In the genomic region with DNA sequence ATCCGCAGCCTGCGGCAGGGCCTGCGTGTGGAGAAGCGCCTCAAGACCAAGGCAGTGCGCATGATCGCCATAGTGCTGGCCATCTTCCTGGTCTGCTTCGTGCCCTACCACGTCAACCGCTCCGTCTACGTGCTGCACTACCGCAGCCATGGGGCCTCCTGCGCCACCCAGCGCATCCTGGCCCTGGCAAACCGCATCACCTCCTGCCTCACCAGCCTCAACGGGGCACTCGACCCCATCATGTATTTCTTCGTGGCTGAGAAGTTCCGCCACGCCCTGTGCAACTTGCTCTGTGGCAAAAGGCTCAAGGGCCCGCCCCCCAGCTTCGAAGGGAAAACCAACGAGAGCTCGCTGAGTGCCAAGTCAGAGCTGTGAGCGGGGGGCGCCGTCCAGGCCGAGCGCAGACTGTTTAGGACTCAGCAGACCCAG, we compare ENCODE assay signal across 20 cellular contexts. TPM values are rescaled to one million over a fixed set of nuclear protein-coding genes. Genes with fewer than 3 reads are reported as not detected.
DNase-seq lines count a peak whose midpoint lies in the region; ATAC-seq and TF ChIP-seq lines count a peak whose summit lies in the region.
"Had no signal": no experiment of that assay in that cellular context is flagged by ENCODE, and none has a peak within 500 bp of the region (broad histone marks: within the 10 kb centered on the region; RNA-seq: fewer than 3 reads in every experiment).

No MANE protein-coding gene starts in this region.

- ATAC-seq in lower lobe of right lung = no peak
- ATAC-seq in stimulated activated memory B cell treated with anti-CD40 and anti-IgM and Interleukin-4, amounts not matched to agents 10 μg/mL and 1 μg/mL and 100 μg/mL, for 72 hours = no peak
- ATAC-seq in GM18873 (IDR thresholded peaks at IDR 0.05; ENCODE audit: low FRiP score, unreplicated experiment) = no peak
- ATAC-seq: activated CD8-positive, alpha-beta memory T cell treated with anti-CD3 and anti-CD28 coated beads, Interleukin-2, amount 10 ng/mL, durations not matched to agents 7 days and 5 days had no signal

- no peaks in the 10 kb centered on the region for H3K27me3 Mint-ChIP-seq in Caco-2 (ENCODE audit: insufficient read depth, unreplicated experiment)
- no peaks in the 10 kb centered on the region for H3K27me3 Mint-ChIP-seq in stimulated activated memory B cell treated with anti-CD40 and anti-IgM and Interleukin-4, amounts not matched to agents 10 μg/mL and 1 μg/mL and 100 μg/mL, for 72 hours
- H3K27me3 Mint-ChIP-seq: activated CD8-positive, alpha-beta memory T cell treated with anti-CD3 and anti-CD28 coated beads, Interleukin-2, amount 10 ng/mL, durations not matched to agents 7 days and 5 days had no signal

- TF ChIP-seq CTCF in Caco-2 (IDR thresholded peaks at IDR 0.05; ENCODE audit: insufficient read depth in 1 of 2, low read depth in 1 of 2, low read length in 1 of 2, severe bottlenecking in 1 of 2, unreplicated experiment in 1 of 2) (no peak), esophagus muscularis mucosa (IDR thresholded peaks at IDR 0.05) (no peak), lower lobe of right lung (IDR thresholded peaks at IDR 0.05) (no peak)

- no peak for TF ChIP-seq EP300 in esophagus muscularis mucosa (IDR thresholded peaks at IDR 0.05)

- no peaks in the 10 kb centered on the region for H3K9me3 Mint-ChIP-seq in Caco-2 (ENCODE audit: unreplicated experiment)
- H3K9me3 Mint-ChIP-seq in stimulated activated memory B cell treated with anti-CD40 and anti-IgM and Interleukin-4, amounts not matched to agents 10 μg/mL and 1 μg/mL and 100 μg/mL, for 72 hours = no peaks in the 10 kb centered on the region
- H3K9me3 Mint-ChIP-seq: activated T-helper 2 cell treated with anti-CD3 and anti-CD28 coated beads, Interferon-gamma antibody, Interleukin-2, Interleukin-4, amounts not matched to agents 10 μg/mL and 5 μg/mL and 100 μg/mL, durations not matched to agents 14 hours and 24 hours and 36 hours; mesothelial cell of epicardium had no signal

- intact Hi-C loops in Caco-2 (cut with micrococcal nuclease; ENCODE audit: unreplicated experiment) = no loop called here
- intact Hi-C loops in esophagus muscularis mucosa (cut with DNase I) = loop anchor here (5.0 to 10.0 kb wide), 2 partner anchors 41 to 137 kb away; no protein-coding TSS in a partner anchor
- intact Hi-C loops in lower lobe of right lung (cut with DNase I) = no loop called here

- no peaks in the 10 kb centered on the region for H3K36me3 Mint-ChIP-seq in Caco-2 (ENCODE audit: insufficient read depth, unreplicated experiment)
- H3K36me3 Mint-ChIP-seq in stimulated activated memory B cell treated with anti-CD40 and anti-IgM and Interleukin-4, amounts not matched to agents 10 μg/mL and 1 μg/mL and 100 μg/mL, for 72 hours = no peaks in the 10 kb centered on the region
- H3K36me3 Mint-ChIP-seq: activated CD8-positive, alpha-beta memory T cell treated with anti-CD3 and anti-CD28 coated beads, Interleukin-2, amount 10 ng/mL, durations not matched to agents 7 days and 5 days; CD4-positive, CD25-positive, alpha-beta regulatory T cell; mesothelial cell of epicardium had no signal

- no peak overlapping the region for H3K4me3 Mint-ChIP-seq in Caco-2 (ENCODE audit: unreplicated experiment)
- H3K4me3 Mint-ChIP-seq in stimulated activated memory B cell treated with anti-CD40 and anti-IgM and Interleukin-4, amounts not matched to agents 10 μg/mL and 1 μg/mL and 100 μg/mL, for 72 hours = no peak overlapping the region
- H3K4me3 Mint-ChIP-seq: activated CD8-positive, alpha-beta memory T cell treated with anti-CD3 and anti-CD28 coated beads, Interleukin-2, amount 10 ng/mL, durations not matched to agents 7 days and 5 days; CD4-positive, CD25-positive, alpha-beta regulatory T cell; mesothelial cell of epicardium had no signal

- H3K27ac Mint-ChIP-seq in Caco-2 (ENCODE audit: unreplicated experiment) = peak overlapping the region; percentile 29
- H3K27ac Mint-ChIP-seq in stimulated activated memory B cell treated with anti-CD40 and anti-IgM and Interleukin-4, amounts not matched to agents 10 μg/mL and 1 μg/mL and 100 μg/mL, for 72 hours = peak overlapping the region; percentile 54
- H3K27ac Mint-ChIP-seq: activated CD8-positive, alpha-beta memory T cell treated with anti-CD3 and anti-CD28 coated beads, Interleukin-2, amount 10 ng/mL, durations not matched to agents 7 days and 5 days; activated T-helper 2 cell treated with anti-CD3 and anti-CD28 coated beads, Interferon-gamma antibody, Interleukin-2, Interleukin-4, amounts not matched to agents 10 μg/mL and 5 μg/mL and 100 μg/mL, durations not matched to agents 14 hours and 24 hours and 36 hours had no signal

- no peaks in the 10 kb centered on the region for H3K27me3 ChIP-seq in Caco-2 (replicated peaks; ENCODE audit: control insufficient read depth, insufficient read depth, low read length)
- H3K27me3 ChIP-seq in esophagus muscularis mucosa = no peaks in the 10 kb centered on the region
- no peaks in the 10 kb centered on the region for H3K27me3 ChIP-seq in lower lobe of right lung (ENCODE audit: low read depth)
- H3K27me3 ChIP-seq: MG63 had no signal

- H3K27ac ChIP-seq in esophagus muscularis mucosa (replicated peaks in 1 of 4) (peak overlapping the region; percentile 88 to 93 (median 92)), lower lobe of right lung (no peak overlapping the region)

- CTCF ChIA-PET in Caco-2 (lab: Charles Lee) = interaction anchor here (2.5 kb wide), 1 partner anchor 60 kb away, joined by 43 read pairs; no protein-coding TSS in a partner anchor

- H3K4me1 ChIP-seq in Caco-2 (peaks cover 6% of the 10 kb centered on the region), esophagus muscularis mucosa (peaks cover 98 to 100% (median 99%) of the 10 kb centered on the region in 4 donors), lower lobe of right lung (peaks cover 69% of the 10 kb centered on the region)

- H3K4me3 ChIP-seq in Caco-2 (ENCODE audit: low read depth, low read length) = no peak overlapping the region
- H3K4me3 ChIP-seq in esophagus muscularis mucosa = no peak overlapping the region
- no peak overlapping the region for H3K4me3 ChIP-seq in lower lobe of right lung
- H3K4me3 ChIP-seq: MG63 had no signal

- no TSS peak for BruUV-seq in Caco-2 (replicated peaks; lab: Mats Ljungman, UMichigan)

- no peaks in the 10 kb centered on the region for H3K36me3 ChIP-seq in Caco-2 (ENCODE audit: control insufficient read depth, insufficient read depth, low read length)
- peaks cover 0 to 64% (median 52%) of the 10 kb centered on the region in 4 donors for H3K36me3 ChIP-seq in esophagus muscularis mucosa
- peaks cover 31% of the 10 kb centered on the region for H3K36me3 ChIP-seq in lower lobe of right lung
- H3K36me3 ChIP-seq: MG63 had no signal

- POLR2A ChIA-PET in Caco-2 (lab: Charles Lee) = no interaction called here

- 91% methylated on average over 22 of the region's 29 CpGs for WGBS in esophagus muscularis mucosa

- H3K9me3 ChIP-seq in Caco-2 (no peaks in the 10 kb centered on the region), esophagus muscularis mucosa (no peaks in the 10 kb centered on the region), lower lobe of right lung (no peaks in the 10 kb centered on the region)
- H3K9me3 ChIP-seq: MG63 had no signal

- H3K4me1 Mint-ChIP-seq in Caco-2 (ENCODE audit: low read depth, unreplicated experiment) = no peaks in the 10 kb centered on the region
- peaks cover 60% of the 10 kb centered on the region for H3K4me1 Mint-ChIP-seq in stimulated activated memory B cell treated with anti-CD40 and anti-IgM and Interleukin-4, amounts not matched to agents 10 μg/mL and 1 μg/mL and 100 μg/mL, for 72 hours

- TF ChIP-seq POLR2A in esophagus muscularis mucosa (IDR thresholded peaks at IDR 0.05; ENCODE audit: low read depth) = no peak

- DNase-seq in Caco-2 (no peak), esophagus muscularis mucosa (ENCODE audit: extremely low spot score) (no peak), lower lobe of right lung (peak; percentile 49), GM03348 (ENCODE audit: low spot score) (no peak), Kasumi-1 (lab: John Stamatoyannopoulos, UW) (no peak)
- no peak for DNase-seq in NK-92 treated with Interleukin-12 subunit alpha and Interleukin-12 subunit beta, amount 100 ng/mL, for 24 hours (lab: John Stamatoyannopoulos, UW)
- DNase-seq: activated CD8-positive, alpha-beta memory T cell treated with anti-CD3 and anti-CD28 coated beads, Interleukin-2, amount 10 ng/mL, durations not matched to agents 7 days and 5 days; CD4-positive, CD25-positive, alpha-beta regulatory T cell; central memory CD4-positive, alpha-beta T cell; effector memory CD4-positive, alpha-beta T cell; GOT3; MG63; NCI-H1694; NCI-H226; stimulated activated CD4-positive, alpha-beta T cell treated with anti-CD3 and anti-CD28 coated beads, Interleukin-2, amount 100 ng/mL, for 24 hours had no signal

RNA-seq across cellular contexts. Expression of gene GPR17, which starts 5.4 kb away (rescaled TPM):
- total RNA-seq in Caco-2 (2022) (not detected in 2 replicates), esophagus muscularis mucosa (under 1 TPM in 1 of 4 donors, not detected in 3; 0.40 TPM), lower lobe of right lung (0.18 TPM)
- total RNA-seq: activated CD8-positive, alpha-beta memory T cell treated with anti-CD3 and anti-CD28 coated beads, Interleukin-2, amount 10 ng/mL, durations not matched to agents 7 days and 5 days; activated T-helper 2 cell treated with anti-CD3 and anti-CD28 coated beads, Interferon-gamma antibody, Interleukin-2, Interleukin-4, amounts not matched to agents 10 μg/mL and 5 μg/mL and 100 μg/mL, durations not matched to agents 14 hours and 24 hours and 36 hours; CD4-positive, CD25-positive, alpha-beta regulatory T cell; mesothelial cell of epicardium; subcutaneous adipose tissue had no signal

RNA-seq across cellular contexts. Expression of gene LIMS2, which starts 23.9 kb away (rescaled TPM):
- total RNA-seq in Caco-2 (2022) (9.6 and 10.0 TPM in 2 replicates), esophagus muscularis mucosa (100 to 1,000 TPM in 3 of 4 donors, 10 to 100 TPM in 1; 99.2 to 342 (median 175) TPM), lower lobe of right lung (148 TPM)

RNA-seq across cellular contexts. Expression of gene SFT2D3, which starts 49.9 kb away (rescaled TPM):
- total RNA-seq in Caco-2 (2022) (12.0 and 12.2 TPM in 2 replicates), esophagus muscularis mucosa (10 to 100 TPM in 1 of 4 donors, 1 to 10 TPM in 3; 5.8 to 11.8 (median 9.4) TPM), lower lobe of right lung (7.4 TPM)
